Comparison of ENCODE assay signal across 13 cellular contexts in genomic region chr5:117623042-117623815, GRCh38.
DNase-seq lines count a peak whose midpoint lies in the region; ATAC-seq and TF ChIP-seq lines count a peak whose summit lies in the region.
"Had no signal": no experiment of that assay in that cellular context is flagged by ENCODE, and none has a peak within 500 bp of the region (broad histone marks: within the 10 kb centered on the region; RNA-seq: fewer than 3 reads in every experiment).

No MANE protein-coding gene starts in this region.

- H3K4me3 ChIP-seq in gastroesophageal sphincter: no peak overlapping the region
- H3K4me3 ChIP-seq in CD8-positive, alpha-beta T cell (ENCODE audit: low read depth, low read length): no peak overlapping the region
- H3K4me3 ChIP-seq: smooth muscle cell had no signal

- WGBS in gastroesophageal sphincter (ENCODE audit: low coverage in 1 of 2), 2 donors: 24 to 30% methylated on average over 3 of the region's 3 CpGs

- ATAC-seq in gastroesophageal sphincter: peak; percentile 48
- no peak for ATAC-seq in CD8-positive, alpha-beta T cell
- ATAC-seq: T-cell had no signal

- no peak for TF ChIP-seq POLR2A in gastroesophageal sphincter (IDR thresholded peaks at IDR 0.05)

- TF ChIP-seq CTCF in RWPE1 (conservative IDR thresholded peaks at IDR 0.05; ENCODE audit: low read depth) (no peak), gastroesophageal sphincter (IDR thresholded peaks at IDR 0.05) (no peak)
- no peak for TF ChIP-seq CTCF in CD8-positive, alpha-beta T cell (IDR thresholded peaks at IDR 0.05)

- H3K9me3 ChIP-seq in gastroesophageal sphincter: no peaks in the 10 kb centered on the region
- no peaks in the 10 kb centered on the region for H3K9me3 ChIP-seq in CD8-positive, alpha-beta T cell (ENCODE audit: low read length)

- no peak overlapping the region for H3K27ac Mint-ChIP-seq in CD8-positive, alpha-beta T cell
- H3K27ac Mint-ChIP-seq: activated naive CD8-positive, alpha-beta T cell; T-cell had no signal

- CTCF ChIA-PET in RWPE1 (lab: Yijun Ruan, JAX): interaction anchor here (0.5 to 0.6 kb wide), 2 partner anchors 1168 to 1845 kb away, joined by 4 to 5 read pairs; no protein-coding TSS in a partner anchor
- CTCF ChIA-PET in CD8-positive, alpha-beta T cell (lab: Charles Lee): no interaction called here

- no peaks in the 10 kb centered on the region for H3K4me1 ChIP-seq in gastroesophageal sphincter
- H3K4me1 ChIP-seq in CD8-positive, alpha-beta T cell (ENCODE audit: insufficient read depth, low read length): no peaks in the 10 kb centered on the region

- no peak overlapping the region for H3K27ac ChIP-seq in RWPE1
- no peak overlapping the region for H3K27ac ChIP-seq in gastroesophageal sphincter
- H3K27ac ChIP-seq in CD8-positive, alpha-beta T cell (ENCODE audit: low read depth, low read length): no peak overlapping the region

- no peaks in the 10 kb centered on the region for H3K36me3 ChIP-seq in gastroesophageal sphincter
- no peaks in the 10 kb centered on the region for H3K36me3 ChIP-seq in CD8-positive, alpha-beta T cell (ENCODE audit: insufficient read depth, low read length)

- no peaks in the 10 kb centered on the region for H3K4me1 Mint-ChIP-seq in CD8-positive, alpha-beta T cell (ENCODE audit: low read depth)
- H3K4me1 Mint-ChIP-seq: T-cell had no signal

- intact Hi-C loops in CD8-positive, alpha-beta T cell (cut with DNase I, micrococcal nuclease): no loop called here

- DNase-seq in NCI-H2227 (lab: John Stamatoyannopoulos, UW; ENCODE audit: unreplicated experiment) (peak; percentile 36), NCI-H2227 treated with DMSO at 0.1 percent for 48 hours (lab: John Stamatoyannopoulos, UW) (no peak), RWPE1 (ENCODE audit: low spot score) (peak; percentile 4), superior temporal gyrus (ENCODE audit: extremely low spot score) (peak; percentile 45), 8988T (no peak)
- DNase-seq in CD8-positive, alpha-beta T cell: no peak
- no peak for DNase-seq in activated naive CD4-positive, alpha-beta T cell treated with anti-CD3 and anti-CD28 coated beads, Interleukin-2, amount 50 U/mL, for 16 hours
- DNase-seq: NCI-H2029 treated with DMSO at 0.1 percent for 48 hours, OCI-M1, T-cell had no signal

- TF ChIP-seq EP300 in gastroesophageal sphincter (IDR thresholded peaks at IDR 0.05): no peak

- POLR2A ChIA-PET in RWPE1 (lab: Yijun Ruan, JAX; ENCODE audit: low non-redundant PET): no interaction called here
- POLR2A ChIA-PET in CD8-positive, alpha-beta T cell (lab: Charles Lee): no interaction called here

- peaks cover 26% of the 10 kb centered on the region for H3K9me3 Mint-ChIP-seq in CD8-positive, alpha-beta T cell

- H3K27me3 Mint-ChIP-seq in CD8-positive, alpha-beta T cell (ENCODE audit: low read depth): no peaks in the 10 kb centered on the region
- H3K27me3 Mint-ChIP-seq: activated naive CD8-positive, alpha-beta T cell; T-cell had no signal

- no peak overlapping the region for H3K4me3 Mint-ChIP-seq in CD8-positive, alpha-beta T cell
- H3K4me3 Mint-ChIP-seq: activated naive CD8-positive, alpha-beta T cell; T-cell had no signal

- H3K36me3 Mint-ChIP-seq in CD8-positive, alpha-beta T cell: no peaks in the 10 kb centered on the region
- H3K36me3 Mint-ChIP-seq: activated naive CD8-positive, alpha-beta T cell; T-cell had no signal

- no peaks in the 10 kb centered on the region for H3K27me3 ChIP-seq in gastroesophageal sphincter
- H3K27me3 ChIP-seq in CD8-positive, alpha-beta T cell (ENCODE audit: insufficient read depth, low read length): no peaks in the 10 kb centered on the region

Comparison
In these comparisons a context has a peak if more than half of its experiments do, and no peak if none do; other contexts are left out.
1. DNase-seq: peak in NCI-H2227 (single experiment), RWPE1 (single experiment) and superior temporal gyrus (single experiment); none in NCI-H2227 treated with DMSO at 0.1 percent for 48 hours (single experiment), CD8-positive, alpha-beta T cell (0 of 7), 8988T (single experiment) and activated naive CD4-positive, alpha-beta T cell treated with anti-CD3 and anti-CD28 coated beads, Interleukin-2, amount 50 U/mL, for 16 hours (single experiment).